8 cellular contexts compared by ENCODE assay signal in genomic region chr12:122752464-122753212, GRCh38. TPM values are rescaled to one million over a fixed set of nuclear protein-coding genes. Genes with fewer than 3 reads are reported as not detected.
DNase-seq lines count a peak whose midpoint lies in the region; ATAC-seq and TF ChIP-seq lines count a peak whose summit lies in the region.

DENR (plus strand) TSS chr12:122752824; CDS start chr12:122753702, 878 bp downstream.

- ATAC-seq in HG02884 (IDR thresholded peaks at IDR 0.05; ENCODE audit: unreplicated experiment), result peak; percentile 89
- peak; percentile 98 to 99 for ATAC-seq in left cardiac atrium
- ATAC-seq in upper lobe of right lung, result peak; percentile 99

- peaks cover 38% of the 10 kb centered on the region for H3K36me3 ChIP-seq in upper lobe of right lung

- H3K27ac ChIP-seq in upper lobe of right lung, result peak within 1 kb of the TSS; percentile 90

- TF ChIP-seq CTCF in GM13977 (IDR thresholded peaks at IDR 0.05; ENCODE audit: extremely low read depth, insufficient read depth, missing control alignments), result peak; percentile 97
- TF ChIP-seq CTCF in upper lobe of right lung (IDR thresholded peaks at IDR 0.05), result peak; percentile 81

- H3K4me1 ChIP-seq in upper lobe of right lung, result peaks cover 10% of the 10 kb centered on the region

- no peaks in the 10 kb centered on the region for H3K9me3 ChIP-seq in upper lobe of right lung

- in situ Hi-C loops in GM13977 (cut with MboI; ENCODE audit: low pct_unique_long_range_greater_than_20kb, low sequenced_read_pairs, unreplicated experiment), result loop anchor here (10.0 kb wide), 1 partner anchor 118 kb away; no protein-coding TSS in a partner anchor

- intact Hi-C loops in T-helper 1 cell treated with Interleukin-12 subunit alpha and Interleukin-12 subunit beta and Interleukin-4 antibody, amounts not matched to agents 30 ng/mL and 1 ng/mL, for 36 hours (cut with micrococcal nuclease), result loop anchor here (1.0 to 10.0 kb wide), 12 partner anchors 22 to 668 kb away; partner anchors contain the start of genes ABCB9, CCDC62, DIABLO and HCAR1
- intact Hi-C loops in left cardiac atrium (cut with DNase I) (loop anchor here in 1 of 2 donors (2.0 to 10.0 kb wide), 2 partner anchors 114 to 228 kb away; partner anchors contain the start of genes KNTC1 and RSRC2), posterior vena cava (cut with DNase I) (loop anchor here in 1 of 2 donors (5.0 kb wide), 1 partner anchor 115 kb away; no protein-coding TSS in a partner anchor), upper lobe of right lung (cut with DNase I) (loop anchor here (5.0 kb wide), 1 partner anchor 115 kb away; no protein-coding TSS in a partner anchor)

- H3K4me3 ChIP-seq in upper lobe of right lung, result peak within 1 kb of the TSS; percentile 97

- H3K27me3 ChIP-seq in upper lobe of right lung, result no peaks in the 10 kb centered on the region

- DNase-seq in GM13977 (ENCODE audit: low spot score), result peak; percentile 95
- peak; percentile 94 for DNase-seq in NCI-H146 treated with DMSO at 0.1 percent for 48 hours (lab: John Stamatoyannopoulos, UW; ENCODE audit: unreplicated experiment)
- DNase-seq in amniotic stem cell (lab: John Stamatoyannopoulos, UW), result peak; percentile 94
- peak; percentile 98 for DNase-seq in left cardiac atrium
- DNase-seq in posterior vena cava (ENCODE audit: low spot score), result peak; percentile 100
- peak; percentile 99 for DNase-seq in upper lobe of right lung

RNA-seq across cellular contexts. Expression of gene DENR, which starts in this region (rescaled TPM):
- 64.6 and 69.6 TPM in 2 replicates for total RNA-seq in T-helper 1 cell treated with Interleukin-12 subunit alpha and Interleukin-12 subunit beta and Interleukin-4 antibody, amounts not matched to agents 30 ng/mL and 1 ng/mL, for 36 hours
- 10 to 100 TPM; 22.9 to 26.5 TPM for total RNA-seq in left cardiac atrium
- 10 to 100 TPM; 32.6 to 32.8 TPM for total RNA-seq in posterior vena cava
- 29.1 TPM for total RNA-seq in upper lobe of right lung

Comparison
In these comparisons a context has a peak if more than half of its experiments do, and no peak if none do; other contexts are left out.
1. Peak in every context shown above with its lines: DNase-seq, ATAC-seq, H3K4me3 ChIP-seq and H3K27ac ChIP-seq.